17 cellular contexts compared by ENCODE assay signal in the genomic region with DNA sequence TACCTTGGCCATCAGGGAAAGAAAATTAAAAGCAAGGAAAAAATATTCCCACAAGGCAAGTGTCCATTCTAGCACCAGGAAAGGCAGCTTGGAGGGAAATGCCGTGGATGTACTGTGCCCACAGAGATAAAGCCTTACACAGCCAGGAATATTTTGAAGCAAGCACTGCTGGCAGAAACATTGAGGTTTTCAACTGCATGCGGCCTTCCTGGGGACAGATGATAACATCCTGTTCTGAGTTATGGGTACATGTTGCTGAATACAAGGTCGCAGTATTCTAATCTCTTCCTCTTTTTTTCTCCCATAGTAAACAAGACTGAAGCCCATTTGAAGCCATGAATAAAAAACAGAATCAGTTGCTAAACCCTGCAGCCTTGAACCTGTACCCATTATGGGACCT.
"Had no signal": no experiment of that assay in that cellular context is flagged by ENCODE, and none has a peak within 500 bp of the region (broad histone marks: within the 10 kb centered on the region; RNA-seq: fewer than 3 reads in every experiment).

No MANE protein-coding gene starts in this region.

- H3K27me3 Mint-ChIP-seq: activated T-helper 17 cell treated with anti-CD3 and anti-CD28 coated beads, Interleukin-2, amount 50 U/mL, for 72 hours; stimulated activated naive CD8-positive, alpha-beta T cell treated with anti-CD3 and anti-CD28 coated beads, Interleukin-15, Interleukin-2, amounts not matched to agents 100 ng/mL and 50 ng/mL, for 24 hours had no signal

- H3K4me3 Mint-ChIP-seq: activated naive CD4-positive, alpha-beta T cell treated with anti-CD3 and anti-CD28 coated beads for 36 hours; activated T-helper 17 cell treated with anti-CD3 and anti-CD28 coated beads, Interleukin-2, amount 50 U/mL, for 72 hours; dendritic cell treated with granulocyte-macrophage colony-stimulating factor and Interleukin-4, amounts not matched to agents 40 ng/mL and 50 ng/mL, for 4 days; nephron progenitor cell; stimulated activated naive CD8-positive, alpha-beta T cell treated with anti-CD3 and anti-CD28 coated beads, Interleukin-15, Interleukin-2, amounts not matched to agents 100 ng/mL and 50 ng/mL, for 24 hours had no signal

- H3K4me3 ChIP-seq: body of pancreas, esophagus muscularis mucosa had no signal

- FAIRE-seq: endometrium had no signal

- H3K4me1 Mint-ChIP-seq: activated T-helper 17 cell treated with anti-CD3 and anti-CD28 coated beads, Interleukin-2, amount 50 U/mL, for 72 hours; nephron progenitor cell had no signal

- H3K27ac ChIP-seq: body of pancreas, esophagus muscularis mucosa, VCaP had no signal

- H3K27me3 ChIP-seq: body of pancreas, esophagus muscularis mucosa had no signal

- H3K9me3 Mint-ChIP-seq: activated naive CD4-positive, alpha-beta T cell treated with anti-CD3 and anti-CD28 coated beads for 36 hours; activated T-helper 17 cell treated with anti-CD3 and anti-CD28 coated beads, Interleukin-2, amount 50 U/mL, for 72 hours; dendritic cell treated with granulocyte-macrophage colony-stimulating factor and Interleukin-4, amounts not matched to agents 40 ng/mL and 50 ng/mL, for 4 days; nephron progenitor cell; stimulated activated naive CD8-positive, alpha-beta T cell treated with anti-CD3 and anti-CD28 coated beads, Interleukin-15, Interleukin-2, amounts not matched to agents 100 ng/mL and 50 ng/mL, for 24 hours had no signal

- ATAC-seq: body of pancreas, left colon, sciatic nerve had no signal

- DNase-seq: activated naive CD4-positive, alpha-beta T cell treated with anti-CD3 and anti-CD28 coated beads for 36 hours; amniotic stem cell; body of pancreas; cerebellar nuclear complex; glutamatergic neuron; left colon; mesenchymal stem cell; nephron progenitor cell; stimulated activated CD4-positive, alpha-beta T cell treated with anti-CD3 and anti-CD28 coated beads, Interleukin-12 subunit alpha, Interleukin-12 subunit beta, amount 100 ng/mL, for 4 hours; stimulated activated CD4-positive, alpha-beta T cell treated with anti-CD3 and anti-CD28 coated beads, Interleukin-2, amount 100 ng/mL, for 48 hours had no signal

- H3K36me3 ChIP-seq: esophagus muscularis mucosa had no signal

- H3K9me3 ChIP-seq: body of pancreas, esophagus muscularis mucosa had no signal

- H3K27ac Mint-ChIP-seq: activated naive CD4-positive, alpha-beta T cell treated with anti-CD3 and anti-CD28 coated beads for 36 hours; activated T-helper 17 cell treated with anti-CD3 and anti-CD28 coated beads, Interleukin-2, amount 50 U/mL, for 72 hours; dendritic cell treated with granulocyte-macrophage colony-stimulating factor and Interleukin-4, amounts not matched to agents 40 ng/mL and 50 ng/mL, for 4 days; nephron progenitor cell had no signal

- H3K4me1 ChIP-seq: esophagus muscularis mucosa had no signal
